ENCODE assay signal across 12 cellular contexts in genomic region chr9:22237497-22238363, GRCh38.
A peak's percentile ranks its signal among the peaks of the same experiment; 100 is the strongest.
DNase-seq lines count a peak whose midpoint lies in the region; ATAC-seq and TF ChIP-seq lines count a peak whose summit lies in the region.
"Had no signal": no experiment of that assay in that cellular context is flagged by ENCODE, and none has a peak within 500 bp of the region (broad histone marks: within the 10 kb centered on the region; RNA-seq: fewer than 3 reads in every experiment).

No MANE protein-coding gene starts in this region.

- no peaks in the 10 kb centered on the region for H3K27me3 ChIP-seq in IMR-90 (ENCODE audit: control insufficient read depth, insufficient read depth, low read length)
- no peaks in the 10 kb centered on the region for H3K27me3 ChIP-seq in brain microvascular endothelial cell (replicated peaks)
- no peaks in the 10 kb centered on the region for H3K27me3 ChIP-seq in mesendoderm (ENCODE audit: insufficient read depth, low read length, poor library complexity)
- H3K27me3 ChIP-seq in upper lobe of right lung: no peaks in the 10 kb centered on the region
- H3K27me3 ChIP-seq: sigmoid colon had no signal

- H4K20me1 ChIP-seq in IMR-90 (ENCODE audit: insufficient read depth, low read length): no peaks in the 10 kb centered on the region

- H3K36me3 ChIP-seq in IMR-90 (ENCODE audit: control insufficient read depth, insufficient read depth, low read length) (no peaks in the 10 kb centered on the region), brain microvascular endothelial cell (replicated peaks) (no peaks in the 10 kb centered on the region), mesendoderm (ENCODE audit: control insufficient read depth, insufficient read depth, low read length) (no peaks in the 10 kb centered on the region), upper lobe of right lung (no peaks in the 10 kb centered on the region)
- H3K36me3 ChIP-seq: sigmoid colon had no signal

- no peak overlapping the region for H3K9ac ChIP-seq in IMR-90 (ENCODE audit: low read depth, low read length)
- H3K9ac ChIP-seq in mesendoderm (ENCODE audit: low read length): no peak overlapping the region

- no peak overlapping the region for H2AFZ ChIP-seq in IMR-90 (replicated peaks; ENCODE audit: low read length, poor library complexity)

- peak overlapping the region; percentile 91 for H2BK20ac ChIP-seq in IMR-90 (ENCODE audit: low read depth, low read length)

- peak overlapping the region; percentile 43; the same call in 1 of the 2 replicates for H3K14ac ChIP-seq in IMR-90 (replicated peaks; ENCODE audit: low read depth, low read length)

- peaks cover 3% of the 10 kb centered on the region for H3K9me1 ChIP-seq in IMR-90 (ENCODE audit: insufficient read depth, low read length)

- in situ Hi-C loops in IMR-90 (cut with MboI; ENCODE audit: low sequenced_read_pairs): loop anchor here (10.0 kb wide), 1 partner anchor 243 kb away; the partner anchor contains the start of genes CDKN2A and CDKN2B-AS1
- in situ Hi-C loops in brain microvascular endothelial cell (cut with HindIII; ENCODE audit: low pct_ligation_motif_present, low sequenced_read_pairs): loop anchor here (25.0 kb wide), 1 partner anchor 200 kb away; no protein-coding TSS in a partner anchor

- H2BK15ac ChIP-seq in IMR-90 (ENCODE audit: low read depth, low read length) (peak overlapping the region; percentile 84; the same call in 1 of the 3 replicates), mesendoderm (replicated peaks; ENCODE audit: low read depth) (no peak overlapping the region)

- BruUV-seq in IMR-90 (replicated peaks; lab: Mats Ljungman, UMichigan): no TSS peak

- TF ChIP-seq CTCF in AG10803 (conservative IDR thresholded peaks at IDR 0.05; ENCODE audit: low read length) (no peak), IMR-90 (conservative IDR thresholded peaks at IDR 0.05; ENCODE audit: low read depth, low read length) (no peak), brain microvascular endothelial cell (IDR thresholded peaks at IDR 0.05; ENCODE audit: low read depth, low read length, missing control alignments) (no peak), upper lobe of right lung (IDR thresholded peaks at IDR 0.05) (no peak)

- H2AK9ac ChIP-seq in IMR-90 (replicated peaks; ENCODE audit: low read depth, low read length, poor library complexity): no peak overlapping the region

- peak overlapping the region; percentile 86 for H4K5ac ChIP-seq in IMR-90 (ENCODE audit: low read depth, low read length)
- H4K5ac ChIP-seq in mesendoderm (ENCODE audit: low read length): no peak overlapping the region

- ATAC-seq in IMR-90 (ENCODE audit: low read depth) (peak; percentile 96), upper lobe of right lung (no peak)

- no peak overlapping the region for H3K23ac ChIP-seq in IMR-90 (ENCODE audit: low read depth, low read length)
- no peak overlapping the region for H3K23ac ChIP-seq in mesendoderm (ENCODE audit: low read length)

- H3K27ac ChIP-seq in IMR-90 (ENCODE audit: insufficient read depth, low read length) (peak overlapping the region; percentile 49; the same call in 1 of the 2 replicates), brain microvascular endothelial cell (peak overlapping the region; percentile 91), mesendoderm (ENCODE audit: low read depth, low read length) (peak overlapping the region; percentile 84), upper lobe of right lung (no peak overlapping the region)

- intact Hi-C loops in IMR-90 (cut with micrococcal nuclease) (loop anchor here (1.0 to 5.0 kb wide), 6 partner anchors 69 to 243 kb away; partner anchors contain the start of genes CDKN2A and CDKN2B-AS1), upper lobe of right lung (cut with DNase I) (no loop called here)

- dilution Hi-C loops in IMR-90 (cut with HindIII; ENCODE audit: low sequenced_read_pairs, unreplicated experiment): no loop called here

- H3K79me1 ChIP-seq in IMR-90 (ENCODE audit: low read depth in 1 of 2, low read length in 2 of 2) (no peaks in the 10 kb centered on the region), mesendoderm (ENCODE audit: low read length) (no peaks in the 10 kb centered on the region)

- peak overlapping the region; percentile 85 for H3K4ac ChIP-seq in IMR-90 (ENCODE audit: low read depth, low read length)
- no peak overlapping the region for H3K4ac ChIP-seq in mesendoderm (ENCODE audit: low read depth, low read length)

- WGBS in IMR-90 (ENCODE audit: extremely low coverage in 2 of 2, insufficient read length in 1 of 2), 2 experiments: no CpG with 5 or more reads among the region's 3 CpGs
- WGBS in mesendoderm (ENCODE audit: extremely low coverage, insufficient coverage, low lambda C conversion rate): no CpG with 5 or more reads among the region's 3 CpGs

- H3K4me2 ChIP-seq in IMR-90 (ENCODE audit: low read depth, low read length): peak overlapping the region; percentile 65
- H3K4me2 ChIP-seq in mesendoderm (ENCODE audit: low read length): no peak overlapping the region

- H2AK5ac ChIP-seq in IMR-90 (ENCODE audit: low read depth, low read length) (peak overlapping the region; percentile 92; the same call in 1 of the 2 replicates), mesendoderm (ENCODE audit: low read length) (no peak overlapping the region)

- H2BK5ac ChIP-seq in IMR-90 (ENCODE audit: low read depth, low read length, poor library complexity, severe bottlenecking) (peak overlapping the region; percentile 69), mesendoderm (ENCODE audit: low read length) (no peak overlapping the region)

- H4K8ac ChIP-seq in IMR-90 (ENCODE audit: low read depth in 2 of 2, low read length in 2 of 2) (peak overlapping the region in 1 of 2 experiments; percentile 65; a peak in 2 of 4 replicates), mesendoderm (ENCODE audit: low read depth, low read length) (no peak overlapping the region)

- H2BK120ac ChIP-seq in IMR-90 (ENCODE audit: low read depth, low read length) (peak overlapping the region; percentile 82; the same call in 1 of the 2 replicates), mesendoderm (ENCODE audit: low read depth, low read length) (peak overlapping the region; percentile 88)

- H3K56ac ChIP-seq in IMR-90 (ENCODE audit: extremely low read depth, insufficient read depth, low read length): no peak overlapping the region
- no peak overlapping the region for H3K56ac ChIP-seq in mesendoderm (ENCODE audit: low read length)

- POLR2A ChIA-PET in IMR-90 (lab: Charles Lee; ENCODE audit: unreplicated experiment): no interaction called here

- peak; percentile 25; the same call in 1 of the 2 replicates for TF ChIP-seq RAD21 in IMR-90 (IDR thresholded peaks at IDR 0.05; ENCODE audit: low read length)

- CTCF ChIA-PET in IMR-90 (lab: Yijun Ruan, JAX): interaction anchor here (0.9 to 2.4 kb wide), 10 partner anchors 9 to 430 kb away, joined by 3 to 17 read pairs (median 5); partner anchors contain the start of gene CDKN2B

- H3K4me1 ChIP-seq in IMR-90 (ENCODE audit: control insufficient read depth, insufficient read depth, low read length) (peaks cover 8% of the 10 kb centered on the region), mesendoderm (ENCODE audit: control insufficient read depth, low read depth, low read length) (peaks cover 2% of the 10 kb centered on the region), upper lobe of right lung (no peaks in the 10 kb centered on the region)

- H3K4me3 ChIP-seq in AG10803 (ENCODE audit: low read length) (no peak overlapping the region), IMR-90 (ENCODE audit: insufficient read depth, low read depth, low read length) (no peak overlapping the region), brain microvascular endothelial cell (ENCODE audit: low read depth, low read length) (no peak overlapping the region), mesendoderm (ENCODE audit: low read length) (no peak overlapping the region), upper lobe of right lung (no peak overlapping the region)
- H3K4me3 ChIP-seq: sigmoid colon had no signal

- H3K9me3 ChIP-seq in IMR-90 (ENCODE audit: control insufficient read depth, insufficient read depth, low read length) (no peaks in the 10 kb centered on the region), upper lobe of right lung (no peaks in the 10 kb centered on the region)
- H3K9me3 ChIP-seq: sigmoid colon had no signal

- peak overlapping the region; percentile 93; the same call in 1 of the 2 replicates for H3K18ac ChIP-seq in IMR-90 (ENCODE audit: low read depth, low read length)
- peak overlapping the region; percentile 84 for H3K18ac ChIP-seq in mesendoderm (ENCODE audit: low read length)

- no peak for TF ChIP-seq POLR2A in IMR-90 (IDR thresholded peaks at IDR 0.05; ENCODE audit: low read depth, low read length)

- DNase-seq in AG10803 (ENCODE audit: low read depth) (peak; percentile 73), IMR-90 (peak; percentile 91), brain microvascular endothelial cell (peak; percentile 92), mesendoderm (peak; percentile 84), cerebellar nuclear complex (lab: John Stamatoyannopoulos, UW) (no peak), NCI-H1417 treated with DMSO at 0.1 percent for 48 hours (lab: John Stamatoyannopoulos, UW) (no peak), upper lobe of right lung (no peak)
- no peak for DNase-seq in activated CD4-positive, alpha-beta T cell treated with anti-CD3 and anti-CD28 coated beads for 4 hours
- DNase-seq: kidney; NCI-H82; sigmoid colon; stimulated activated naive CD4-positive, alpha-beta T cell had no signal

- H3K79me2 ChIP-seq in mesendoderm (ENCODE audit: control insufficient read depth, insufficient read depth, low read length): no peaks in the 10 kb centered on the region

- peak overlapping the region; percentile 83 for H4K91ac ChIP-seq in IMR-90 (ENCODE audit: insufficient read depth, low read depth, low read length)

TF ChIP-seq in IMR-90, 13 proteins besides CTCF, POLR2A, EP300 and RAD21:
- TF ChIP-seq SMC3 (IDR thresholded peaks at IDR 0.05; ENCODE audit: low read depth, low read length) (0 out of 2 replicates have a peak, but pooled peaks have one; percentile 10), CEBPB (IDR thresholded peaks at IDR 0.05; ENCODE audit: low read depth, low read length) (0 out of 2 replicates have a peak, but pooled peaks have one; percentile 2), RCOR1 (IDR thresholded peaks at IDR 0.05; ENCODE audit: insufficient replicate concordance, low read length) (no peak), FOS (IDR thresholded peaks at IDR 0.05; ENCODE audit: low read depth, low read length) (peak; percentile 91; the same call in 1 of the 2 replicates)

Comparison
In these comparisons a context has a peak if more than half of its experiments do, and no peak if none do; other contexts are left out.
1. DNase-seq: peak in AG10803 (single experiment), IMR-90 (single experiment), brain microvascular endothelial cell (single experiment) and mesendoderm (single experiment); none in cerebellar nuclear complex (0 of 2), NCI-H1417 treated with DMSO at 0.1 percent for 48 hours (single experiment), activated CD4-positive, alpha-beta T cell treated with anti-CD3 and anti-CD28 coated beads for 4 hours (0 of 2) and upper lobe of right lung (single experiment).